Comparison of ENCODE assay signal across 7 cellular contexts in genomic region chr4:122576261-122577188, GRCh38. TPM values are rescaled to one million over a fixed set of nuclear protein-coding genes. Genes with fewer than 3 reads are reported as not detected.
DNase-seq lines count a peak whose midpoint lies in the region; ATAC-seq, FAIRE-seq and TF ChIP-seq lines count a peak whose summit lies in the region.

No MANE protein-coding gene starts in this region.

- H3K27me3 ChIP-seq in Loucy (ENCODE audit: insufficient read depth, low read length, poor library complexity, severe bottlenecking) (peaks cover 42% of the 10 kb centered on the region), sigmoid colon (no peaks in the 10 kb centered on the region)

- H3K4me1 ChIP-seq in Loucy (ENCODE audit: insufficient read depth, low read length, poor library complexity, severe bottlenecking) (peaks cover 12% of the 10 kb centered on the region), sigmoid colon (no peaks in the 10 kb centered on the region)

- H3K9ac ChIP-seq in Loucy (ENCODE audit: low read depth, low read length, poor library complexity, severe bottlenecking): no peak overlapping the region

- H3K9me3 ChIP-seq in Loucy (ENCODE audit: insufficient read depth, low read depth, low read length) (no peaks in the 10 kb centered on the region), sigmoid colon (peaks cover 0 to 2% (median 0%) of the 10 kb centered on the region in 4 donors)

- H3K36me3 Mint-ChIP-seq in stimulated activated memory B cell treated with anti-CD40 and anti-IgM and Interleukin-4, amounts not matched to agents 10 μg/mL and 1 μg/mL and 100 μg/mL, for 72 hours: peaks cover 6% of the 10 kb centered on the region

- 63 to 67% methylated on average over 5 of the region's 5 CpGs for WGBS in sigmoid colon, 2 donors

- peaks cover 6% of the 10 kb centered on the region for H4K20me1 ChIP-seq in Loucy (ENCODE audit: insufficient read depth, low read length, poor library complexity, severe bottlenecking)

- H3K27ac Mint-ChIP-seq in stimulated activated memory B cell treated with anti-CD40 and anti-IgM and Interleukin-4, amounts not matched to agents 10 μg/mL and 1 μg/mL and 100 μg/mL, for 72 hours: no peak overlapping the region

- no peak overlapping the region for H3K4me2 ChIP-seq in Loucy (ENCODE audit: low read depth, low read length, poor library complexity, severe bottlenecking)

- H2AFZ ChIP-seq in Loucy (ENCODE audit: low read length): no peak overlapping the region

- H3K4me3 Mint-ChIP-seq in stimulated activated memory B cell treated with anti-CD40 and anti-IgM and Interleukin-4, amounts not matched to agents 10 μg/mL and 1 μg/mL and 100 μg/mL, for 72 hours: no peak overlapping the region

- ATAC-seq in stimulated activated memory B cell treated with anti-CD40 and anti-IgM and Interleukin-4, amounts not matched to agents 10 μg/mL and 1 μg/mL and 100 μg/mL, for 72 hours: no peak

- H3K9me2 ChIP-seq in Loucy (replicated peaks; ENCODE audit: low read depth, low read length): no peaks in the 10 kb centered on the region

- peaks cover 6% of the 10 kb centered on the region for H3F3A ChIP-seq in Loucy (ENCODE audit: low read depth)

- TF ChIP-seq CTCF in Loucy (conservative IDR thresholded peaks at IDR 0.05; ENCODE audit: low read length) (peak; percentile 81), VCaP (conservative IDR thresholded peaks at IDR 0.05) (peak; percentile 75), fibroblast of the aortic adventitia (IDR thresholded peaks at IDR 0.05; ENCODE audit: insufficient read depth, low read length) (peak; percentile 60), sigmoid colon (IDR thresholded peaks at IDR 0.05) (peak in 3 of 4 experiments; percentile 10 to 16 (median 13))

- H3K4me3 ChIP-seq in Loucy (ENCODE audit: low read length, poor library complexity, severe bottlenecking) (no peak overlapping the region), fibroblast of the aortic adventitia (ENCODE audit: low read depth, low read length) (no peak overlapping the region), sigmoid colon (no peak overlapping the region)

- no peak for TF ChIP-seq POLR2A in sigmoid colon (IDR thresholded peaks at IDR 0.05)

- H3K27me3 Mint-ChIP-seq in stimulated activated memory B cell treated with anti-CD40 and anti-IgM and Interleukin-4, amounts not matched to agents 10 μg/mL and 1 μg/mL and 100 μg/mL, for 72 hours: peaks cover 11% of the 10 kb centered on the region

- intact Hi-C loops in sigmoid colon (cut with DNase I): no loop called here

- FAIRE-seq in GM19239 (lab: Jason Lieb, UNC): peak; percentile 37

- H3K79me2 ChIP-seq in Loucy (ENCODE audit: insufficient read depth, low read length): no peaks in the 10 kb centered on the region

- peak; percentile 13 for DNase-seq in DMS153 treated with DMSO at 0.1 percent for 48 hours (lab: John Stamatoyannopoulos, UW; ENCODE audit: unreplicated experiment)
- peak; percentile 24 for DNase-seq in GM19239 (ENCODE audit: insufficient read length, low spot score)
- DNase-seq in fibroblast of the aortic adventitia (ENCODE audit: low read depth): peak; percentile 76
- no peak for DNase-seq in sigmoid colon

- H3K36me3 ChIP-seq in Loucy (ENCODE audit: insufficient read depth, low read length): no peaks in the 10 kb centered on the region
- no peaks in the 10 kb centered on the region for H3K36me3 ChIP-seq in sigmoid colon

- peaks cover 4% of the 10 kb centered on the region for H3K4me1 Mint-ChIP-seq in stimulated activated memory B cell treated with anti-CD40 and anti-IgM and Interleukin-4, amounts not matched to agents 10 μg/mL and 1 μg/mL and 100 μg/mL, for 72 hours

- no peak for TF ChIP-seq EP300 in sigmoid colon (IDR thresholded peaks at IDR 0.05)

- H3K27ac ChIP-seq in VCaP: no peak overlapping the region
- H3K27ac ChIP-seq in sigmoid colon: no peak overlapping the region

- H3K9me3 Mint-ChIP-seq in stimulated activated memory B cell treated with anti-CD40 and anti-IgM and Interleukin-4, amounts not matched to agents 10 μg/mL and 1 μg/mL and 100 μg/mL, for 72 hours: no peaks in the 10 kb centered on the region

RNA-seq across cellular contexts. Expression of gene IL21, which starts 44.3 kb away (rescaled TPM):
- not detected in 2 replicates for total RNA-seq in fibroblast of the aortic adventitia (ENCODE audit: low replicate concordance)
- not detected for total RNA-seq in sigmoid colon
- under 1 TPM in 1 of 3 donors, not detected in 2; 0.63 TPM for polyA plus RNA-seq in sigmoid colon

Comparison
In these comparisons a context has a peak if more than half of its experiments do, and no peak if none do; other contexts are left out.
1. CTCF ChIP-seq: peak in every context shown above with its lines; median percentile 81 in Loucy; 75 in VCaP; 60 in fibroblast of the aortic adventitia; 13 in sigmoid colon.